ENCODE assay signal across 1 cellular context in genomic region chr2:20711612-20712011, GRCh38. TPM values are rescaled to one million over a fixed set of nuclear protein-coding genes. Genes with fewer than 3 reads are reported as not detected.
"Had no signal": no experiment of that assay in that cellular context is flagged by ENCODE, and none has a peak within 500 bp of the region (broad histone marks: within the 10 kb centered on the region; RNA-seq: fewer than 3 reads in every experiment).

No MANE protein-coding gene starts in this region.

RNA-seq across cellular contexts. Expression of gene GDF7, which starts 44.7 kb away (rescaled TPM):
- total RNA-seq: RPMI7951 had no signal
